Comparison of ENCODE assay signal across 26 cellular contexts in genomic region chr7:66641526-66641871, GRCh38. TPM values are rescaled to one million over a fixed set of nuclear protein-coding genes. Genes with fewer than 3 reads are reported as not detected.
DNase-seq lines count a peak whose midpoint lies in the region; TF ChIP-seq lines count a peak whose summit lies in the region.
"Had no signal": no experiment of that assay in that cellular context is flagged by ENCODE, and none has a peak within 500 bp of the region (broad histone marks: within the 10 kb centered on the region; RNA-seq: fewer than 3 reads in every experiment).

No MANE protein-coding gene starts in this region.

- POLR2A ChIA-PET in MCF 10A (lab: Yijun Ruan, JAX): interaction anchor here (1.0 kb wide), 1 partner anchor 49 kb away, joined by 4 read pairs; no protein-coding TSS in a partner anchor

- no peak for DNase-seq in activated naive CD8-positive, alpha-beta T cell treated with anti-CD3 and anti-CD28 coated beads for 36 hours
- DNase-seq in caudate nucleus (lab: John Stamatoyannopoulos, UW) (peak in 14 of 61 donors; percentile 3 to 53 (median 14)), medulla oblongata (ENCODE audit: extremely low spot score) (peak; percentile 76), MCF 10A (ENCODE audit: unreplicated experiment) (no peak), osteocyte (ENCODE audit: extremely low spot score, unreplicated experiment) (no peak), GM13976 (ENCODE audit: low spot score) (no peak)
- DNase-seq: 8988T; activated CD4-positive, alpha-beta T cell treated with anti-CD3 and anti-CD28 coated beads for 1 hour; activated CD8-positive, alpha-beta T cell treated with anti-CD3 and anti-CD28 coated beads, Interleukin-2, amount 10 ng/mL, durations not matched to agents 7 days and 5 days; CD4-positive, alpha-beta T cell; EL; foreskin melanocyte; heart right ventricle; NCI-H2107; NCI-H345; NCI-H69; pancreas; SHP77 treated with DMSO at 0.1 percent for 48 hours; stimulated activated CD8-positive, alpha-beta memory T cell treated with anti-CD3 and anti-CD28 coated beads, Interleukin-4, amount 100 ng/mL, for 48 hours had no signal

- H3K4me1 Mint-ChIP-seq in activated naive CD8-positive, alpha-beta T cell (ENCODE audit: low read depth): peaks cover 2% of the 10 kb centered on the region
- H3K4me1 Mint-ChIP-seq in activated naive CD8-positive, alpha-beta T cell treated with anti-CD3 and anti-CD28 coated beads for 36 hours: peaks cover 5% of the 10 kb centered on the region
- H3K4me1 Mint-ChIP-seq in MCF 10A (ENCODE audit: insufficient read depth, unreplicated experiment) (no peaks in the 10 kb centered on the region), osteocyte (ENCODE audit: unreplicated experiment) (no peaks in the 10 kb centered on the region)
- H3K4me1 Mint-ChIP-seq: GM23338 had no signal

- CTCF ChIA-PET in MCF 10A (lab: Yijun Ruan, JAX): no interaction called here

- TF ChIP-seq CTCF in MCF 10A (IDR thresholded peaks at IDR 0.05; ENCODE audit: unreplicated experiment): no peak
- no peak for TF ChIP-seq CTCF in osteocyte (IDR thresholded peaks at IDR 0.05)
- TF ChIP-seq CTCF in GM13976 (IDR thresholded peaks at IDR 0.05; ENCODE audit: borderline replicate concordance, control extremely low read depth, extremely low read depth, insufficient read depth, missing control alignments): no peak

- H3K27me3 Mint-ChIP-seq in activated naive CD8-positive, alpha-beta T cell: no peaks in the 10 kb centered on the region
- no peaks in the 10 kb centered on the region for H3K27me3 Mint-ChIP-seq in activated naive CD8-positive, alpha-beta T cell treated with anti-CD3 and anti-CD28 coated beads for 36 hours
- no peaks in the 10 kb centered on the region for H3K27me3 Mint-ChIP-seq in MCF 10A (ENCODE audit: insufficient read depth, unreplicated experiment)
- H3K27me3 Mint-ChIP-seq in osteocyte (ENCODE audit: unreplicated experiment): no peaks in the 10 kb centered on the region
- H3K27me3 Mint-ChIP-seq: CD4-positive, alpha-beta T cell had no signal

- H3K27ac ChIP-seq in caudate nucleus (ENCODE audit: low read depth, low read length): peak overlapping the region; percentile 56
- H3K27ac ChIP-seq in temporal lobe (ENCODE audit: low read depth, low read length): peak overlapping the region; percentile 88
- H3K27ac ChIP-seq: ascending aorta, cardiac muscle cell, pancreas had no signal

- intact Hi-C loops in MCF 10A (cut with micrococcal nuclease): no loop called here

- peaks cover 4% of the 10 kb centered on the region for H3K36me3 Mint-ChIP-seq in activated naive CD8-positive, alpha-beta T cell
- H3K36me3 Mint-ChIP-seq in activated naive CD8-positive, alpha-beta T cell treated with anti-CD3 and anti-CD28 coated beads for 36 hours: peaks cover 6% of the 10 kb centered on the region
- H3K36me3 Mint-ChIP-seq in MCF 10A (ENCODE audit: insufficient read depth, unreplicated experiment) (peaks cover 34% of the 10 kb centered on the region), osteocyte (ENCODE audit: unreplicated experiment) (peaks cover 47% of the 10 kb centered on the region)

- H3K9me3 Mint-ChIP-seq in activated naive CD8-positive, alpha-beta T cell (ENCODE audit: low read depth): no peaks in the 10 kb centered on the region
- H3K9me3 Mint-ChIP-seq in activated naive CD8-positive, alpha-beta T cell treated with anti-CD3 and anti-CD28 coated beads for 36 hours: no peaks in the 10 kb centered on the region
- H3K9me3 Mint-ChIP-seq in MCF 10A (ENCODE audit: unreplicated experiment) (no peaks in the 10 kb centered on the region), osteocyte (ENCODE audit: unreplicated experiment) (no peaks in the 10 kb centered on the region)
- H3K9me3 Mint-ChIP-seq: activated naive CD4-positive, alpha-beta T cell treated with anti-CD3 and anti-CD28 coated beads, Interleukin-2, amount 50 U/mL, for 72 hours; activated T-helper 2 cell treated with anti-CD3 and anti-CD28 coated beads, Interferon-gamma antibody, Interleukin-2, Interleukin-4, amounts not matched to agents 10 μg/mL and 5 μg/mL and 100 μg/mL, durations not matched to agents 14 hours and 24 hours and 36 hours; CD4-positive, alpha-beta T cell; GM23338 had no signal

- H3K27ac Mint-ChIP-seq in activated naive CD8-positive, alpha-beta T cell: peak overlapping the region; percentile 16
- no peak overlapping the region for H3K27ac Mint-ChIP-seq in activated naive CD8-positive, alpha-beta T cell treated with anti-CD3 and anti-CD28 coated beads for 36 hours
- H3K27ac Mint-ChIP-seq in MCF 10A (ENCODE audit: low read depth, unreplicated experiment) (no peak overlapping the region), osteocyte (ENCODE audit: unreplicated experiment) (no peak overlapping the region)
- H3K27ac Mint-ChIP-seq: activated CD8-positive, alpha-beta T cell treated with anti-CD3 and anti-CD28 coated beads, Interleukin-2, amount 10 ng/mL, durations not matched to agents 7 days and 5 days; activated naive CD4-positive, alpha-beta T cell treated with anti-CD3 and anti-CD28 coated beads, Interleukin-2, amount 50 U/mL, for 72 hours; activated T-helper 2 cell treated with anti-CD3 and anti-CD28 coated beads, Interferon-gamma antibody, Interleukin-2, Interleukin-4, amounts not matched to agents 10 μg/mL and 5 μg/mL and 100 μg/mL, durations not matched to agents 14 hours and 24 hours and 36 hours; GM23338 had no signal

- in situ Hi-C loops in GM13976 (cut with MboI; ENCODE audit: low sequenced_read_pairs, unreplicated experiment): no loop called here

- no TSS peak for BruUV-seq in MCF 10A (replicated peaks; lab: Mats Ljungman, UMichigan)

- no peak overlapping the region for H3K4me3 Mint-ChIP-seq in activated naive CD8-positive, alpha-beta T cell
- H3K4me3 Mint-ChIP-seq in activated naive CD8-positive, alpha-beta T cell treated with anti-CD3 and anti-CD28 coated beads for 36 hours: no peak overlapping the region
- no peak overlapping the region for H3K4me3 Mint-ChIP-seq in MCF 10A (ENCODE audit: unreplicated experiment)
- H3K4me3 Mint-ChIP-seq in osteocyte (ENCODE audit: unreplicated experiment): no peak overlapping the region
- H3K4me3 Mint-ChIP-seq: activated CD8-positive, alpha-beta T cell treated with anti-CD3 and anti-CD28 coated beads, Interleukin-2, amount 10 ng/mL, durations not matched to agents 7 days and 5 days; CD4-positive, alpha-beta T cell; GM23338 had no signal

RNA-seq across cellular contexts. Expression of gene KCTD7, which starts 12.8 kb away (rescaled TPM):
- total RNA-seq in activated naive CD8-positive, alpha-beta T cell treated with anti-CD3 and anti-CD28 coated beads for 36 hours: 1 to 10 TPM; 3.5 to 4.3 TPM
- 39.1 TPM for total RNA-seq in temporal lobe
- total RNA-seq in MCF 10A (2022): 3.7 and 5.5 TPM in 2 replicates
- total RNA-seq in osteocyte: 16.5 and 17.2 TPM in 2 replicates
